ENCODE assay signal across 13 cellular contexts in genomic region chr11:11279956-11280689, GRCh38.
DNase-seq lines count a peak whose midpoint lies in the region; ATAC-seq, FAIRE-seq and TF ChIP-seq lines count a peak whose summit lies in the region.
"Had no signal": no experiment of that assay in that cellular context is flagged by ENCODE, and none has a peak within 500 bp of the region (broad histone marks: within the 10 kb centered on the region; RNA-seq: fewer than 3 reads in every experiment).

No MANE protein-coding gene starts in this region.

- H3K4me3 ChIP-seq in epithelial cell of esophagus (ENCODE audit: low read length), result no peak overlapping the region

- peaks cover 0 to 1% of the 10 kb centered on the region in 2 donors for H3K9me3 Mint-ChIP-seq in stimulated activated naive B cell treated with anti-CD40 and anti-IgM and Interleukin-4, amounts not matched to agents 10 μg/mL and 1 μg/mL and 100 μg/mL, for 72 hours

- FAIRE-seq in GM19239 (lab: Jason Lieb, UNC), result no peak

- peak overlapping the region; percentile 4 for H3K27ac Mint-ChIP-seq in stimulated activated naive B cell treated with anti-CD40 and anti-IgM and Interleukin-4, amounts not matched to agents 10 μg/mL and 1 μg/mL and 100 μg/mL, for 72 hours

- no peak overlapping the region for H3K4me3 Mint-ChIP-seq in stimulated activated naive B cell treated with anti-CD40 and anti-IgM and Interleukin-4, amounts not matched to agents 10 μg/mL and 1 μg/mL and 100 μg/mL, for 72 hours
- H3K4me3 Mint-ChIP-seq: naive thymus-derived CD8-positive, alpha-beta T cell had no signal

- H3K4me1 Mint-ChIP-seq in stimulated activated naive B cell treated with anti-CD40 and anti-IgM and Interleukin-4, amounts not matched to agents 10 μg/mL and 1 μg/mL and 100 μg/mL, for 72 hours, result no peaks in the 10 kb centered on the region

- H3K27me3 Mint-ChIP-seq in stimulated activated naive B cell treated with anti-CD40 and anti-IgM and Interleukin-4, amounts not matched to agents 10 μg/mL and 1 μg/mL and 100 μg/mL, for 72 hours, result peaks cover 15 to 35% of the 10 kb centered on the region in 2 donors

- DNase-seq in activated effector memory CD4-positive, alpha-beta T cell treated with anti-CD3 and anti-CD28 coated beads, Interleukin-2, amount 50 U/mL, for 16 hours, result peak; percentile 54
- no peak for DNase-seq in activated effector memory CD4-positive, alpha-beta T cell treated with Interleukin-2 at 50 U/mL for 16 hours
- DNase-seq in NCI-H748 treated with DMSO at 0.1 percent for 48 hours (lab: John Stamatoyannopoulos, UW) (peak; percentile 59), epithelial cell of esophagus (ENCODE audit: low read depth) (peak; percentile 32), GM19239 (ENCODE audit: insufficient read length, low spot score) (no peak), activated gamma-delta T cell (lab: John Stamatoyannopoulos, UW) (no peak)
- no peak for DNase-seq in stimulated activated naive B cell treated with anti-CD40 and anti-IgM and Interleukin-4, amounts not matched to agents 10 μg/mL and 1 μg/mL and 100 μg/mL, for 72 hours
- DNase-seq: ACHN; activated CD4-positive, alpha-beta T cell treated with anti-CD3 and anti-CD28 coated beads for 1 hour; foreskin melanocyte; naive thymus-derived CD8-positive, alpha-beta T cell; stimulated activated CD4-positive, alpha-beta T cell treated with anti-CD3 and anti-CD28 coated beads, Interleukin-4, amount 100 ng/mL, for 4 hours had no signal

- no peak for ATAC-seq in stimulated activated naive B cell treated with anti-CD40 and anti-IgM and Interleukin-4, amounts not matched to agents 10 μg/mL and 1 μg/mL and 100 μg/mL, for 72 hours (replicated peaks)
- ATAC-seq in GM18867 (IDR thresholded peaks at IDR 0.05; ENCODE audit: unreplicated experiment), result no peak
- ATAC-seq: naive thymus-derived CD8-positive, alpha-beta T cell had no signal

- no peaks in the 10 kb centered on the region for H3K36me3 Mint-ChIP-seq in stimulated activated naive B cell treated with anti-CD40 and anti-IgM and Interleukin-4, amounts not matched to agents 10 μg/mL and 1 μg/mL and 100 μg/mL, for 72 hours
- H3K36me3 Mint-ChIP-seq: naive thymus-derived CD8-positive, alpha-beta T cell had no signal

- no peak for TF ChIP-seq CTCF in epithelial cell of esophagus (IDR thresholded peaks at IDR 0.05; ENCODE audit: insufficient read depth, low read depth, low read length, missing control alignments)

Comparison
In these comparisons a context has a peak if more than half of its experiments do, and no peak if none do; other contexts are left out.
1. DNase-seq: peak in activated effector memory CD4-positive, alpha-beta T cell treated with anti-CD3 and anti-CD28 coated beads, Interleukin-2, amount 50 U/mL, for 16 hours (single experiment), NCI-H748 treated with DMSO at 0.1 percent for 48 hours (single experiment) and epithelial cell of esophagus (single experiment); none in activated effector memory CD4-positive, alpha-beta T cell treated with Interleukin-2 at 50 U/mL for 16 hours (single experiment), stimulated activated naive B cell treated with anti-CD40 and anti-IgM and Interleukin-4, amounts not matched to agents 10 μg/mL and 1 μg/mL and 100 μg/mL, for 72 hours (single experiment), GM19239 (single experiment) and activated gamma-delta T cell (single experiment).